In genomic region chr7:875051-875450, GRCh38 we compare ENCODE assay signal across 11 cellular contexts. TPM values are rescaled to one million over a fixed set of nuclear protein-coding genes. Genes with fewer than 3 reads are reported as not detected.
DNase-seq lines count a peak whose midpoint lies in the region; ATAC-seq and TF ChIP-seq lines count a peak whose summit lies in the region.
"Had no signal": no experiment of that assay in that cellular context is flagged by ENCODE, and none has a peak within 500 bp of the region (broad histone marks: within the 10 kb centered on the region; RNA-seq: fewer than 3 reads in every experiment).

No MANE protein-coding gene starts in this region.

- H3K4me3 ChIP-seq in Caco-2 (ENCODE audit: low read depth, low read length) = no peak overlapping the region
- no peak overlapping the region for H3K4me3 ChIP-seq in prostate gland

- H3K4me1 ChIP-seq in Caco-2 (peaks cover 31% of the 10 kb centered on the region), prostate gland (replicated peaks) (no peaks in the 10 kb centered on the region)

- no TSS peak for BruUV-seq in Caco-2 (replicated peaks; lab: Mats Ljungman, UMichigan)

- H3K9me3 Mint-ChIP-seq in Caco-2 (ENCODE audit: unreplicated experiment) (no peaks in the 10 kb centered on the region), chondrocyte (ENCODE audit: low read depth) (no peaks in the 10 kb centered on the region)

- DNase-seq in Caco-2 (no peak), NCI-H2081 treated with DMSO at 0.1 percent for 48 hours (lab: John Stamatoyannopoulos, UW) (peak; percentile 42), chondrocyte (ENCODE audit: low spot score) (no peak), prostate gland (ENCODE audit: low spot score) (no peak), CD1c-positive myeloid dendritic cell (ENCODE audit: extremely low spot score) (no peak), NCI-H2171 (lab: John Stamatoyannopoulos, UW) (no peak)
- DNase-seq in activated CD8-positive, alpha-beta memory T cell treated with anti-CD3 and anti-CD28 coated beads, Interleukin-2, amount 50 U/mL, for 4 hours = no peak
- DNase-seq: DMS79 treated with DMSO at 0.1 percent for 48 hours, hippocampal formation, occipital lobe had no signal

- no peaks in the 10 kb centered on the region for H3K9me3 ChIP-seq in Caco-2
- H3K9me3 ChIP-seq in prostate gland = no peaks in the 10 kb centered on the region

- H3K27ac ChIP-seq in prostate gland = peak overlapping the region; percentile 83

- no peak overlapping the region for H3K4me3 Mint-ChIP-seq in Caco-2 (ENCODE audit: unreplicated experiment)
- no peak overlapping the region for H3K4me3 Mint-ChIP-seq in chondrocyte (ENCODE audit: unreplicated experiment)

- H3K27ac Mint-ChIP-seq in Caco-2 (ENCODE audit: unreplicated experiment) (peak overlapping the region; percentile 42), chondrocyte (ENCODE audit: unreplicated experiment) (peak overlapping the region; percentile 45)

- H3K27me3 Mint-ChIP-seq in Caco-2 (ENCODE audit: insufficient read depth, unreplicated experiment) (no peaks in the 10 kb centered on the region), chondrocyte (ENCODE audit: low read depth) (no peaks in the 10 kb centered on the region)

- CTCF ChIA-PET in Caco-2 (lab: Charles Lee) = interaction anchor here (0.7 to 3.6 kb wide), 3 partner anchors 38 to 58 kb away, joined by 3 to 58 read pairs (median 3); no protein-coding TSS in a partner anchor

- peaks cover 9% of the 10 kb centered on the region for H3K4me1 Mint-ChIP-seq in Caco-2 (ENCODE audit: low read depth, unreplicated experiment)
- peaks cover 20% of the 10 kb centered on the region for H3K4me1 Mint-ChIP-seq in chondrocyte (ENCODE audit: low read depth)

- TF ChIP-seq CTCF in Caco-2 (IDR thresholded peaks at IDR 0.05; ENCODE audit: insufficient read depth in 1 of 2, low read depth in 1 of 2, low read length in 1 of 2, severe bottlenecking in 1 of 2, unreplicated experiment in 1 of 2) = no peak
- TF ChIP-seq CTCF in chondrocyte (IDR thresholded peaks at IDR 0.05) = no peak
- TF ChIP-seq CTCF in prostate gland (IDR thresholded peaks at IDR 0.05) = no peak

- peaks cover 4% of the 10 kb centered on the region for H3K36me3 ChIP-seq in Caco-2 (ENCODE audit: control insufficient read depth, insufficient read depth, low read length)
- no peaks in the 10 kb centered on the region for H3K36me3 ChIP-seq in prostate gland

- H3K36me3 Mint-ChIP-seq in Caco-2 (ENCODE audit: insufficient read depth, unreplicated experiment) = peaks cover 56% of the 10 kb centered on the region
- H3K36me3 Mint-ChIP-seq in chondrocyte (ENCODE audit: low read depth) = peaks cover 14% of the 10 kb centered on the region

- ATAC-seq in GM18909 (IDR thresholded peaks at IDR 0.05; ENCODE audit: poor library complexity, unreplicated experiment) = no peak

- no peak for TF ChIP-seq POLR2A in prostate gland (IDR thresholded peaks at IDR 0.05)

- intact Hi-C loops in Caco-2 (cut with micrococcal nuclease; ENCODE audit: unreplicated experiment) = no loop called here
- intact Hi-C loops in prostate gland (cut with DNase I) = loop anchor here (10.0 kb wide), 1 partner anchor 550 kb away; no protein-coding TSS in a partner anchor

- H3K27me3 ChIP-seq in Caco-2 (replicated peaks; ENCODE audit: control insufficient read depth, insufficient read depth, low read length) (no peaks in the 10 kb centered on the region), prostate gland (replicated peaks; ENCODE audit: insufficient read depth) (no peaks in the 10 kb centered on the region)

- 43% methylated on average over 7 of the region's 7 CpGs for WGBS in prostate gland

- POLR2A ChIA-PET in Caco-2 (lab: Charles Lee) = no interaction called here

RNA-seq across cellular contexts. Expression of gene GET4, which starts 1.3 kb away (rescaled TPM):
- total RNA-seq in Caco-2 (2022) (124 and 130 TPM in 2 replicates), chondrocyte (26.8 to 34.7 TPM (median 28.0 TPM) in 3 replicates), prostate gland (10 to 100 TPM; 50.0 to 91.9 TPM)

RNA-seq across cellular contexts. Expression of gene SUN1, which starts 42.8 kb away (rescaled TPM):
- total RNA-seq in Caco-2 (2022) (141 and 146 TPM in 2 replicates), chondrocyte (125 to 139 TPM (median 134 TPM) in 3 replicates), prostate gland (100 to 1,000 TPM; 106 to 177 TPM)
